Comparison of ENCODE assay signal across 8 cellular contexts in the genomic region with DNA sequence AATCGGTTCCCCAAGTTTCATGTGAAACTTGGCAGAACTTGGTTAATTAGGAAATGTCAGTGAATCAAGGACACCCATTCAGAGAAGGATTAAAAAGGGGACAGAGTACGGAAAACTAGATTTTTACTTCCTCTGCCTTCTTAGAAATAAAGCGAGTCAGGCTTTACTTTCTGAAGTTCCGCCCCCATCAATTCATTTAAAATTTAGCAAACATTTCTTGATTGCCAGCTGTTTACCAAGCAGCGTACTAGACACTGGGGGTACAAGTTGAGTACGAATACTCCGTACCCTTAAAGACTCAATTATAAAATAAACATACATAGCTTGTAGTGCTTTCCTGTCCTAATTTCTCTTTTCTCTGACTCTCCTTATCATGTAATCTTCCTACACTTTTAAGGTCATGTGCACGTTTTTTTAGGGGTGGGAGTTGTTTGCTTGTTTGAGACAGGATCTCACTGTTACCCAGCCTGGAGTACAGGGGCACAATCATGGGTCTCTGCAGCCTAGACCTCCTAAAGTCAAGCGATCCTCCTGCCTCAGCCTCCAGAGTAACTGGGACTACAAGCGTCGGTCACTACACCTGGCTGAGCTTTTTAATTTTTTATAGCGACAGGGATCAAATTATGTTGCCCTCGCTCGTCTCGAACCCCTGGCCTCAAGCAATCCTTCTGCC. TPM values are rescaled to one million over a fixed set of nuclear protein-coding genes. Genes with fewer than 3 reads are reported as not detected.
DNase-seq lines count a peak whose midpoint lies in the region; ATAC-seq and TF ChIP-seq lines count a peak whose summit lies in the region.

No MANE protein-coding gene starts in this region.

- peaks cover 35% of the 10 kb centered on the region for H3K79me2 ChIP-seq in Loucy (ENCODE audit: insufficient read depth, low read length)

- H4K20me1 ChIP-seq in Loucy (ENCODE audit: insufficient read depth, low read length, poor library complexity, severe bottlenecking): peaks cover 34% of the 10 kb centered on the region

- peak overlapping the region; percentile 41 for H3K4me2 ChIP-seq in Loucy (ENCODE audit: low read depth, low read length, poor library complexity, severe bottlenecking)

- H3K27me3 ChIP-seq in BJ (ENCODE audit: control insufficient read depth, insufficient read depth, low read length): no peaks in the 10 kb centered on the region; the same call in 1 of the 2 replicates
- no peaks in the 10 kb centered on the region for H3K27me3 ChIP-seq in Loucy (ENCODE audit: insufficient read depth, low read length, poor library complexity, severe bottlenecking)

- TF ChIP-seq CTCF in BJ (IDR thresholded peaks at IDR 0.05; ENCODE audit: insufficient read depth, low read depth, low read length) (no peak), Loucy (conservative IDR thresholded peaks at IDR 0.05; ENCODE audit: low read length) (no peak; the same call in none of the 2 replicates), nephron (IDR thresholded peaks at IDR 0.05; ENCODE audit: unreplicated experiment in 3 of 3) (peak; percentile 73 to 81 (median 78))

- H3K36me3 Mint-ChIP-seq in central memory CD8-positive, alpha-beta T cell (ENCODE audit: insufficient read depth): peaks cover 12% of the 10 kb centered on the region
- H3K36me3 Mint-ChIP-seq in nephron (ENCODE audit: low read depth): no peaks in the 10 kb centered on the region

- H3K27me3 Mint-ChIP-seq in central memory CD8-positive, alpha-beta T cell: peaks cover 13% of the 10 kb centered on the region
- H3K27me3 Mint-ChIP-seq in nephron (ENCODE audit: low read depth): peaks cover 4% of the 10 kb centered on the region

- H3K9me3 ChIP-seq in Loucy (ENCODE audit: insufficient read depth, low read depth, low read length): no peaks in the 10 kb centered on the region

- no peak overlapping the region for H3K9ac ChIP-seq in Loucy (ENCODE audit: low read depth, low read length, poor library complexity, severe bottlenecking)

- H3K9me2 ChIP-seq in Loucy (replicated peaks; ENCODE audit: low read depth, low read length): no peaks in the 10 kb centered on the region

- peak overlapping the region; percentile 17; the same call in 1 of the 2 replicates for H3K4me3 ChIP-seq in BJ (ENCODE audit: low read depth, low read length)
- H3K4me3 ChIP-seq in Loucy (ENCODE audit: low read length, poor library complexity, severe bottlenecking): no peak overlapping the region

- no peak overlapping the region for H3K27ac ChIP-seq in substantia nigra (ENCODE audit: low read depth, low read length, poor library complexity, severe bottlenecking)

- H2AFZ ChIP-seq in Loucy (ENCODE audit: low read length): peak overlapping the region; percentile 84

- ATAC-seq in central memory CD8-positive, alpha-beta T cell (replicated peaks; ENCODE audit: extremely low read depth, poor library complexity, severe bottlenecking): no peak

- DNase-seq in BJ (ENCODE audit: low read depth) (no peak), NCI-H446 (lab: John Stamatoyannopoulos, UW) (no peak), NCI-H2029 treated with DMSO at 0.1 percent for 48 hours (lab: John Stamatoyannopoulos, UW) (no peak), Kasumi-1 (lab: John Stamatoyannopoulos, UW) (no peak), substantia nigra (lab: John Stamatoyannopoulos, UW) (no peak)
- DNase-seq in central memory CD8-positive, alpha-beta T cell (ENCODE audit: low spot score in 2 of 2): no peak

- CTCF ChIA-PET in BJ (lab: Yijun Ruan, JAX): interaction anchor here (0.5 to 2.3 kb wide), 21 partner anchors 9 to 526 kb away, joined by 3 to 13 read pairs (median 3); no protein-coding TSS in a partner anchor

- H3F3A ChIP-seq in Loucy (ENCODE audit: low read depth): no peaks in the 10 kb centered on the region

- POLR2A ChIA-PET in BJ (lab: Charles Lee): no interaction called here

- peak overlapping the region; percentile 96 for H3K27ac Mint-ChIP-seq in central memory CD8-positive, alpha-beta T cell (ENCODE audit: low read depth)
- peak overlapping the region in 2 of 3 experiments; percentile 93 to 99 for H3K27ac Mint-ChIP-seq in nephron

- H3K36me3 ChIP-seq in BJ (ENCODE audit: control insufficient read depth, insufficient read depth, low read length) (no peaks in the 10 kb centered on the region), Loucy (ENCODE audit: insufficient read depth, low read length) (no peaks in the 10 kb centered on the region)

- H3K4me3 Mint-ChIP-seq in central memory CD8-positive, alpha-beta T cell: peak overlapping the region; percentile 96
- peak overlapping the region; percentile 97 to 98 (median 97) for H3K4me3 Mint-ChIP-seq in nephron

- H3K9me3 Mint-ChIP-seq in central memory CD8-positive, alpha-beta T cell: no peaks in the 10 kb centered on the region
- H3K9me3 Mint-ChIP-seq in nephron: no peaks in the 10 kb centered on the region

- H3K4me1 Mint-ChIP-seq in central memory CD8-positive, alpha-beta T cell: peaks cover 34% of the 10 kb centered on the region
- peaks cover 16% of the 10 kb centered on the region for H3K4me1 Mint-ChIP-seq in nephron

- peaks cover 19% of the 10 kb centered on the region for H3K4me1 ChIP-seq in Loucy (ENCODE audit: insufficient read depth, low read length, poor library complexity, severe bottlenecking)

RNA-seq across cellular contexts. Expression of a gene that starts 0.7 kb away (rescaled TPM):
- 67.0 and 71.1 TPM in 2 replicates for polyA plus RNA-seq in BJ (2011; rRNA removed)
- 20.8 and 34.1 TPM in 2 replicates for polyA minus RNA-seq in BJ (2011; rRNA and poly(A)+ RNA removed)

Comparison
In these comparisons a context has a peak if more than half of its experiments do, and no peak if none do; other contexts are left out.
1. CTCF ChIP-seq: peak in nephron (3 of 3); none in BJ (single experiment) and Loucy (single experiment).